18 cellular contexts compared by ENCODE assay signal in the genomic region with DNA sequence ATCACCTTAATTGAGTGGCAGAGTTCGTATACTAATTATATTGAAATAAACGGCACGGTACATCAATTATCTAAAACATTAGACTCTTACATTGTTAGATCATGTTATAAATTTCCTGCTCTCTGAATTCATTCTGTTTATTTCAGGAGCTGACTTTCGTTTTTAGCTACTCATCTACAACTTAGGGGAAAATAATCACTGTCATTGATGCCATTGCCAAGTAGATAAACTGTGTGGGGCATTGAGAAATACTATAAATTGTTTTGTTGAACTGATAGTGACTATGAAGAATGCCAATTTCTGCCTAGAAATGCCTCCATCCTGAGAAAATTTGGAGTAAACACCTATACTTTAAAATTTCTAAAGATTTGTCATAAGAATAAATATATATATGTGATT. TPM values are rescaled to one million over a fixed set of nuclear protein-coding genes. Genes with fewer than 3 reads are reported as not detected.
"Had no signal": no experiment of that assay in that cellular context is flagged by ENCODE, and none has a peak within 500 bp of the region (broad histone marks: within the 10 kb centered on the region; RNA-seq: fewer than 3 reads in every experiment).

No MANE protein-coding gene starts in this region.

- H3K36me3 ChIP-seq: heart right ventricle, tibial artery had no signal

- H3K4me1 ChIP-seq: tibial artery had no signal

- DNase-seq: activated CD4-positive, alpha-beta T cell treated with anti-CD3 and anti-CD28 coated beads, Interleukin-2, amount 10 ng/mL, durations not matched to agents 7 days and 5 days; activated CD8-positive, alpha-beta memory T cell treated with anti-CD3 and anti-CD28 coated beads, Interleukin-2, amount 50 U/mL, for 48 hours; activated effector memory CD4-positive, alpha-beta T cell treated with anti-CD3 and anti-CD28 coated beads, Interleukin-2, amount 50 U/mL, for 16 hours; activated naive CD4-positive, alpha-beta T cell treated with anti-CD3 and anti-CD28 coated beads, Interleukin-2, amount 50 U/mL, for 16 hours; activated T-cell treated with anti-CD3 and anti-CD28 coated beads, Interleukin-2, amount 50 U/mL, for 48 hours; heart right ventricle; immature natural killer cell; nucleus accumbens; posterior cingulate gyrus; stimulated activated CD8-positive, alpha-beta memory T cell treated with anti-CD3 and anti-CD28 coated beads, Interleukin-4, amount 100 ng/mL, for 48 hours; stimulated activated naive CD4-positive, alpha-beta T cell treated with Interleukin-2 at 50 U/mL for 16 hours; substantia nigra; tibial artery had no signal

- H3K9me3 ChIP-seq: heart right ventricle, tibial artery had no signal

- H3K27me3 ChIP-seq: heart right ventricle, tibial artery had no signal

- FAIRE-seq: astrocyte, urothelium cell line had no signal

- H3K27ac ChIP-seq: tibial artery had no signal

- ATAC-seq: activated CD4-positive, CD25-positive, alpha-beta regulatory T cell treated with anti-CD3 and anti-CD28 coated beads, Interleukin-2, amount 50 U/mL, for 24 hours; heart right ventricle had no signal

- H3K4me3 ChIP-seq: heart right ventricle, lung, tibial artery had no signal

RNA-seq across cellular contexts. Expression of a gene that starts 17.5 kb away (rescaled TPM):
- total RNA-seq: renal cortical epithelial cell had no signal

RNA-seq across cellular contexts. Expression of a gene that starts 55.7 kb away (rescaled TPM):
- total RNA-seq: activated CD4-positive, alpha-beta T cell treated with anti-CD3 and anti-CD28 coated beads, Interleukin-2, amount 10 ng/mL, durations not matched to agents 7 days and 5 days; astrocyte; renal cortical epithelial cell had no signal
